Comparison of ENCODE assay signal across 14 cellular contexts in genomic region chr2:209936106-209936663, GRCh38.
A peak's percentile ranks its signal among the peaks of the same experiment; 100 is the strongest.
DNase-seq lines count a peak whose midpoint lies in the region; ATAC-seq, FAIRE-seq and TF ChIP-seq lines count a peak whose summit lies in the region.
"Had no signal": no experiment of that assay in that cellular context is flagged by ENCODE, and none has a peak within 500 bp of the region (broad histone marks: within the 10 kb centered on the region; RNA-seq: fewer than 3 reads in every experiment).

No MANE protein-coding gene starts in this region.

- H3K4me2 ChIP-seq in OCI-LY3 (ENCODE audit: low read length), result peak overlapping the region; percentile 43

- POLR2A ChIA-PET in A673 (lab: Charles Lee; ENCODE audit: low non-redundant PET), result no interaction called here

- H3K27ac ChIP-seq in A673 (ENCODE audit: low read depth, low read length, poor library complexity, severe bottlenecking) (no peak overlapping the region), OCI-LY3 (ENCODE audit: low read length) (no peak overlapping the region)

- no peaks in the 10 kb centered on the region for H3K9me3 ChIP-seq in A673 (ENCODE audit: low read depth, low read length, poor library complexity, severe bottlenecking)
- H3K9me3 ChIP-seq in OCI-LY3 (ENCODE audit: insufficient read depth, low read length), result no peaks in the 10 kb centered on the region

- H3K27me3 ChIP-seq in A673 (replicated peaks; ENCODE audit: insufficient read depth, low read depth, low read length, poor library complexity), result no peaks in the 10 kb centered on the region
- peaks cover 10% of the 10 kb centered on the region for H3K27me3 ChIP-seq in OCI-LY3 (ENCODE audit: low read depth, low read length)

- ATAC-seq in HG02840 (IDR thresholded peaks at IDR 0.05; ENCODE audit: low FRiP score, unreplicated experiment) (no peak), GM21786 (IDR thresholded peaks at IDR 0.05; ENCODE audit: unreplicated experiment) (no peak)

- no peaks in the 10 kb centered on the region for H3K36me3 ChIP-seq in A673 (ENCODE audit: insufficient read depth, low read length, poor library complexity, severe bottlenecking)
- H3K36me3 ChIP-seq in OCI-LY3 (replicated peaks; ENCODE audit: low read depth, low read length), result no peaks in the 10 kb centered on the region

- peak overlapping the region; percentile 81 for H2AFZ ChIP-seq in OCI-LY3 (ENCODE audit: low read depth, low read length)

- peak; percentile 40 for DNase-seq in A673 (ENCODE audit: low spot score)
- DNase-seq in H54 (ENCODE audit: insufficient read length, low spot score), result no peak
- DNase-seq in fibroblast of mammary gland (ENCODE audit: low read depth), result no peak
- DNase-seq in NCI-H748 (lab: John Stamatoyannopoulos, UW; ENCODE audit: unreplicated experiment), result no peak
- DNase-seq in AG20443 (ENCODE audit: low spot score), result no peak
- DNase-seq: activated CD4-positive, alpha-beta T cell treated with anti-CD3 and anti-CD28 coated beads, Interleukin-2, amount 50 U/mL, for 48 hours; effector CD4-positive, alpha-beta T cell; KG1; NCI-H226; stimulated activated CD4-positive, alpha-beta T cell treated with anti-CD3 and anti-CD28 coated beads, Interleukin-12 subunit alpha, Interleukin-12 subunit beta, amount 100 ng/mL, for 4 hours; SW 1271 had no signal

- H3K4me3 ChIP-seq in A673 (ENCODE audit: low read depth, low read length, poor library complexity, severe bottlenecking) (no peak overlapping the region), OCI-LY3 (ENCODE audit: low read length) (no peak overlapping the region), fibroblast of mammary gland (ENCODE audit: control insufficient read depth, low read depth, low read length) (no peak overlapping the region)

- BruUV-seq in A673 (replicated peaks; lab: Mats Ljungman, UMichigan), result no TSS peak

- no peaks in the 10 kb centered on the region for H4K20me1 ChIP-seq in OCI-LY3 (ENCODE audit: insufficient read depth, low read length)

- no peak overlapping the region for H3K9ac ChIP-seq in OCI-LY3 (ENCODE audit: low read length)

- TF ChIP-seq POLR2A in H54 (IDR thresholded peaks at IDR 0.05; ENCODE audit: low read depth, low read length), result no peak

- peaks cover 15% of the 10 kb centered on the region for H3K4me1 ChIP-seq in A673 (ENCODE audit: insufficient read depth, low read length, poor library complexity, severe bottlenecking)
- H3K4me1 ChIP-seq in OCI-LY3 (ENCODE audit: low read length), result peaks cover 6% of the 10 kb centered on the region

- peak; percentile 53 for FAIRE-seq in H54 (lab: Jason Lieb, UNC)

- CTCF ChIA-PET in A673 (lab: Charles Lee), result no interaction called here

- intact Hi-C loops in A673 (cut with micrococcal nuclease; ENCODE audit: unreplicated experiment), result loop anchor here (2.0 kb wide), 2 partner anchors 25 to 259 kb away; no protein-coding TSS in a partner anchor

- peak; percentile 57 for TF ChIP-seq CTCF in A673 (conservative IDR thresholded peaks at IDR 0.05; ENCODE audit: low read depth, low read length)
- TF ChIP-seq CTCF in OCI-LY3 (IDR thresholded peaks at IDR 0.05; ENCODE audit: low read depth, low read length), result peak; percentile 58
- peak; percentile 9 for TF ChIP-seq CTCF in fibroblast of mammary gland (conservative IDR thresholded peaks at IDR 0.05; ENCODE audit: control insufficient read depth, insufficient read depth, low read depth, low read length)

- H3K79me2 ChIP-seq in OCI-LY3 (ENCODE audit: low read length), result no peaks in the 10 kb centered on the region
